In genomic region chr7:149772236-149772820, GRCh38 we compare ENCODE assay signal across 1 cellular context.
TF ChIP-seq lines count a peak whose summit lies in the region.

No MANE protein-coding gene starts in this region.

TF ChIP-seq in HEK293, 187 proteins besides CTCF, POLR2A, EP300 and RAD21 (continued from another document):
- TF ChIP-seq ZNF391 (tag by site-specific recombination; IDR thresholded peaks at IDR 0.05; ENCODE audit: borderline replicate concordance, low read depth) (0 out of 2 replicates have a peak, but pooled peaks have one; percentile 26), GLIS2 (tag by site-specific recombination; IDR thresholded peaks at IDR 0.05) (peak; percentile 76), ZNF140 (tag by site-specific recombination; IDR thresholded peaks at IDR 0.05) (no peak), ZBTB7A (tag by site-specific recombination; IDR thresholded peaks at IDR 0.05; ENCODE audit: low read depth) (peak; percentile 85; the same call in 1 of the 2 replicates), ZNF777 (tag by site-specific recombination; IDR thresholded peaks at IDR 0.05; ENCODE audit: borderline replicate concordance) (peak; percentile 57; the same call in 1 of the 2 replicates), ZNF610 (tag by site-specific recombination; IDR thresholded peaks at IDR 0.05; ENCODE audit: borderline replicate concordance) (no peak), KLF7 (tag by site-specific recombination; IDR thresholded peaks at IDR 0.05; ENCODE audit: borderline replicate concordance) (0 out of 2 replicates have a peak, but pooled peaks have one; percentile 42), ZBTB8A (tag by site-specific recombination; IDR thresholded peaks at IDR 0.05) (peak; percentile 52), ZEB2 (tag by site-specific recombination; IDR thresholded peaks at IDR 0.05) (no peak; the same call in 1 of the 2 replicates), ZNF76 (tag by site-specific recombination; IDR thresholded peaks at IDR 0.05; ENCODE audit: borderline replicate concordance, low read depth) (peak; percentile 42; the same call in 1 of the 2 replicates), GLI4 (tag by site-specific recombination; IDR thresholded peaks at IDR 0.05) (0 out of 2 replicates have a peak, but pooled peaks have one; percentile 52), WT1 (tag by site-specific recombination; IDR thresholded peaks at IDR 0.05) (peak; percentile 60), ZSCAN5A (tag by site-specific recombination; IDR thresholded peaks at IDR 0.05) (0 out of 2 replicates have a peak, but pooled peaks have one; percentile 29), SP2 (tag by site-specific recombination; IDR thresholded peaks at IDR 0.05) (peak; percentile 37), GLIS1 (tag by site-specific recombination; IDR thresholded peaks at IDR 0.05) (peak; percentile 64), ZNF350 (tag by site-specific recombination; IDR thresholded peaks at IDR 0.05) (no peak), ZNF148 (tag by site-specific recombination; IDR thresholded peaks at IDR 0.05; ENCODE audit: borderline replicate concordance) (no peak), ZNF138 (tag by site-specific recombination; IDR thresholded peaks at IDR 0.05; ENCODE audit: borderline replicate concordance) (no peak), KLF1 (tag by site-specific recombination; IDR thresholded peaks at IDR 0.05) (peak; percentile 19), REST (tag by site-specific recombination; IDR thresholded peaks at IDR 0.05) (no peak), PRDM1 (tag by site-specific recombination; IDR thresholded peaks at IDR 0.05) (no peak)
- TF ChIP-seq, protein P1, sequence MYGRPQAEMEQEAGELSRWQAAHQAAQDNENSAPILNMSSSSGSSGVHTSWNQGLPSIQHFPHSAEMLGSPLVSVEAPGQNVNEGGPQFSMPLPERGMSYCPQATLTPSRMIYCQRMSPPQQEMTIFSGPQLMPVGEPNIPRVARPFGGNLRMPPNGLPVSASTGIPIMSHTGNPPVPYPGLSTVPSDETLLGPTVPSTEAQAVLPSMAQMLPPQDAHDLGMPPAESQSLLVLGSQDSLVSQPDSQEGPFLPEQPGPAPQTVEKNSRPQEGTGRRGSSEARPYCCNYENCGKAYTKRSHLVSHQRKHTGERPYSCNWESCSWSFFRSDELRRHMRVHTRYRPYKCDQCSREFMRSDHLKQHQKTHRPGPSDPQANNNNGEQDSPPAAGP (tag by site-specific recombination; IDR thresholded peaks at IDR 0.05), result peak; percentile 36; the same call in 1 of the 2 replicates
